ENCODE assay signal across 8 cellular contexts in the genomic region with DNA sequence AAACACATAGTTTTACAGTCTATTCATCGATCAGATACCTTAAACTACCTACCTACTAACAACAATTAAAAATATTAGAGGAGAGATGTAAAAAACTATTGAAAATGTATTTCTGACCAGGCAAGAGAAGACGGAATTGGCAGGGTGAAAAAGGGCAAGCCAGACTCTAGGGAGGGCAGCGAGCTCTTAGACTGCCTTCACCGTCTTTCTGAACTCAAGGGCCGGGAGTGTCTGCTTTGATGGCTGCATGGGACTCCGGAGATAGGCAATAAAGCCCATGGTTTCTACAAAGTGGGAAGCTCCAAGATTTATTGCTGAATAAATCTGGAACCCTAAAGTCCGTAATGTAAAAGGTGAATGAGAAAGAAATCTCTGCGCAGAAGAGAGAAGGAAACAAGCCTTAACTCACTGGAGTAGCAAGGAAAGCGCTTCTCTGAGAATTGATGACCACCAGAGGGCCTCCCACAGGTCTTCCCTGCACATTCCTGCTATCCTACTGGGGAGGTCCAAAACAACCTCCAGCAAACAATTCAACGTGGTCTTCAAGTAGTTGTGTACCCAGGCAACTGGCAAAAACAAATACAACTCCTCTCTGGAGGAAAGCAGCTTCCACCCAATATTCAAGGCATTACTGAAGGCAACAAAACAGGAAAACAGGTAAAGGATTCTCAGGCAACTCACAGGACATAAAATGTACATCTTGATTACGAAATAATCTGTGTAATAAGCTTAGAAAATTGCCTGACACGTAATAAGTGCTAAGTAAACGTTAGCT.
DNase-seq lines count a peak whose midpoint lies in the region; ATAC-seq, FAIRE-seq and TF ChIP-seq lines count a peak whose summit lies in the region.
"Had no signal": no experiment of that assay in that cellular context is flagged by ENCODE, and none has a peak within 500 bp of the region (broad histone marks: within the 10 kb centered on the region; RNA-seq: fewer than 3 reads in every experiment).

No MANE protein-coding gene starts in this region.

- TF ChIP-seq POLR2A in H54 (IDR thresholded peaks at IDR 0.05; ENCODE audit: low read depth, low read length) = no peak
- TF ChIP-seq POLR2A in H1 (IDR thresholded peaks at IDR 0.05; ENCODE audit: control extremely low read depth in 1 of 2, low read depth in 2 of 2, low read length in 2 of 2) = no peak

- H3K4me3 ChIP-seq in H1 (ENCODE audit: extremely low read depth in 1 of 4, insufficient read depth in 2 of 4, low read depth in 3 of 4, low read length in 4 of 4) = no peak overlapping the region

- no peaks in the 10 kb centered on the region for H3K79me2 ChIP-seq in H1 (ENCODE audit: control insufficient read depth in 1 of 2, insufficient read depth in 2 of 2, low read length in 2 of 2)
- H3K79me2 ChIP-seq: parathyroid adenoma had no signal

- no peak overlapping the region for H2BK5ac ChIP-seq in H1 (ENCODE audit: low read depth, low read length)

- no peak overlapping the region for H3K4ac ChIP-seq in H1 (replicated peaks; ENCODE audit: insufficient read length, low read depth, low read length)

- H3K4me1 ChIP-seq in H1 (replicated peaks in 1 of 4; ENCODE audit: control insufficient read depth in 3 of 4, insufficient read depth in 4 of 4, low read length in 3 of 4) = no peaks in the 10 kb centered on the region; a peak in 1 of 7 replicates
- H3K4me1 ChIP-seq: parathyroid adenoma had no signal

- CTCF ChIA-PET in H1 (lab: Charles Lee; ENCODE audit: partially characterized antibody) = interaction anchor here (0.6 to 1.6 kb wide), 23 partner anchors 9 to 618 kb away, joined by 3 to 8 read pairs (median 3); no protein-coding TSS in a partner anchor

- H2BK12ac ChIP-seq in H1 (ENCODE audit: low read depth, low read length) = no peak overlapping the region

- H2BK120ac ChIP-seq in H1 (replicated peaks; ENCODE audit: low read depth, low read length) = no peak overlapping the region

- POLR2A ChIA-PET in H1 (lab: Charles Lee; ENCODE audit: partially characterized antibody) = no interaction called here

- DNase-seq in H54 (ENCODE audit: insufficient read length, low spot score) = peak; percentile 47
- DNase-seq in NCI-H526 (lab: John Stamatoyannopoulos, UW) = peak; percentile 34 to 63
- peak; percentile 39 to 56 for DNase-seq in H1 (ENCODE audit: low read depth in 1 of 2, low spot score in 2 of 2)
- DNase-seq in pons (ENCODE audit: low spot score) = peak; percentile 11
- DNase-seq in T-helper 2 cell = no peak

- H4K91ac ChIP-seq in H1 (replicated peaks; ENCODE audit: insufficient read length, low read length) = no peak overlapping the region

- no peak overlapping the region for H4K5ac ChIP-seq in H1 (ENCODE audit: insufficient read length, low read depth, low read length)

- WGBS in H1 (ENCODE audit: extremely low coverage in 1 of 2, insufficient coverage in 1 of 2, insufficient read length in 1 of 2, insufficient replicate concordance in 2 of 2, low coverage in 1 of 2, low lambda C conversion rate in 2 of 2, missing lambda C conversion rate in 1 of 2), 2 experiments = 68% methylated on average over 13 of the region's 13 CpGs; no CpG with 5 or more reads in 1 of the 2 experiments

- H3K36me3 ChIP-seq in H1 (ENCODE audit: control insufficient read depth in 2 of 4, insufficient read depth in 4 of 4, low read length in 3 of 4) = no peaks in the 10 kb centered on the region

- no peak overlapping the region for H3K56ac ChIP-seq in H1 (replicated peaks; ENCODE audit: insufficient read length, low read depth, low read length)

- no peaks in the 10 kb centered on the region; a peak in 2 of 7 replicates for H3K27me3 ChIP-seq in H1 (replicated peaks in 1 of 4; ENCODE audit: control insufficient read depth in 3 of 4, extremely low read depth in 1 of 4, insufficient read depth in 3 of 4, low read length in 3 of 4)

- peak; percentile 75 for FAIRE-seq in H54 (lab: Jason Lieb, UNC)
- peak; percentile 91 for FAIRE-seq in H1 (lab: Jason Lieb, UNC)

- H3K18ac ChIP-seq in H1 (ENCODE audit: extremely low read depth, low read length) = no peak overlapping the region

- no peaks in the 10 kb centered on the region for H3K9me3 ChIP-seq in H1 (ENCODE audit: insufficient read depth in 2 of 2, low read depth in 1 of 2, low read length in 1 of 2)

- H3K4me2 ChIP-seq in H1 (ENCODE audit: insufficient read depth in 1 of 2, low read depth in 2 of 2, low read length in 2 of 2) = no peak overlapping the region

- TF ChIP-seq RAD21 in H1 (IDR thresholded peaks at IDR 0.05 in 1 of 2, conservative IDR thresholded peaks at IDR 0.05 in 1 of 2; ENCODE audit: low read depth in 2 of 2, low read length in 2 of 2) = peak; percentile 68 to 77

- no peak overlapping the region for H3K9ac ChIP-seq in H1 (replicated peaks in 1 of 4; ENCODE audit: extremely low read depth in 1 of 4, low read depth in 3 of 4, low read length in 3 of 4)
- H3K9ac ChIP-seq: parathyroid adenoma had no signal

- no peak for TF ChIP-seq EP300 in H1 (IDR thresholded peaks at IDR 0.05; ENCODE audit: borderline replicate concordance in 1 of 2, low read depth in 2 of 2, low read length in 2 of 2)

- H2BK20ac ChIP-seq in H1 (ENCODE audit: low read length) = no peak overlapping the region

- no peak overlapping the region for H3K14ac ChIP-seq in H1 (ENCODE audit: insufficient read length)

- H3K79me1 ChIP-seq in H1 (ENCODE audit: low read depth, low read length) = no peaks in the 10 kb centered on the region

- ATAC-seq in HG02678 (IDR thresholded peaks at IDR 0.05; ENCODE audit: unreplicated experiment) = no peak
- ATAC-seq in GM18520 (IDR thresholded peaks at IDR 0.05; ENCODE audit: unreplicated experiment) = no peak

- no peak overlapping the region for H2AK5ac ChIP-seq in H1 (ENCODE audit: low read depth, low read length)

- H2BK15ac ChIP-seq in H1 (ENCODE audit: low read length) = no peak overlapping the region

- H3K23me2 ChIP-seq in H1 (ENCODE audit: low read depth, low read length) = no peaks in the 10 kb centered on the region

- TF ChIP-seq CTCF in H1 (IDR thresholded peaks at IDR 0.05; ENCODE audit: control extremely low read depth in 1 of 3, insufficient read depth in 1 of 3, low read depth in 1 of 3, low read length in 3 of 3) = peak; percentile 53 to 83 (median 80)

- no peak overlapping the region; the same call in 1 of the 2 replicates for H3K27ac ChIP-seq in H1 (ENCODE audit: low read depth, low read length)
- H3K27ac ChIP-seq: parathyroid adenoma had no signal

- H2AFZ ChIP-seq in H1 (ENCODE audit: low read length) = no peak overlapping the region
- H2AFZ ChIP-seq: parathyroid adenoma had no signal

- no peaks in the 10 kb centered on the region for H4K20me1 ChIP-seq in H1 (replicated peaks in 1 of 2; ENCODE audit: control insufficient read depth in 1 of 2, insufficient read depth in 2 of 2, low read length in 2 of 2)

- H4K8ac ChIP-seq in H1 (ENCODE audit: extremely low read depth, insufficient read depth, low read length) = no peak overlapping the region

- H3K23ac ChIP-seq in H1 (ENCODE audit: insufficient read length) = no peak overlapping the region

TF ChIP-seq in H1, 55 proteins besides CTCF, POLR2A, EP300 and RAD21 (continues in another document):
- TF ChIP-seq SAP30 (IDR thresholded peaks at IDR 0.05; ENCODE audit: insufficient read depth, insufficient replicate concordance, low read length) (no peak), EGR1 (IDR thresholded peaks at IDR 0.05; ENCODE audit: borderline replicate concordance, low read depth, low read length) (0 out of 2 replicates have a peak, but pooled peaks have one; percentile 14), CEBPB (IDR thresholded peaks at IDR 0.05; ENCODE audit: low read depth, low read length) (peak; percentile 64), SP1 (IDR thresholded peaks at IDR 0.05; ENCODE audit: low read depth, low read length) (peak; percentile 40; the same call in 1 of the 2 replicates), KDM1A (IDR thresholded peaks at IDR 0.05; ENCODE audit: borderline replicate concordance, low read length) (no peak), YY1 (IDR thresholded peaks at IDR 0.05; ENCODE audit: low read depth, low read length) (no peak), FOSL1 (IDR thresholded peaks at IDR 0.05; ENCODE audit: insufficient read depth, low read depth, low read length) (no peak), PHF8 (conservative IDR thresholded peaks at IDR 0.05; ENCODE audit: low read depth, low read length) (no peak), RFX5 (IDR thresholded peaks at IDR 0.05; ENCODE audit: borderline replicate concordance, low read depth, low read length) (no peak), SUZ12 (IDR thresholded peaks at IDR 0.05; ENCODE audit: low read length) (no peak), EZH2 (IDR thresholded peaks at IDR 0.05; ENCODE audit: low read depth, low read length, severe bottlenecking) (no peak), NRF1 (IDR thresholded peaks at IDR 0.05; ENCODE audit: low read depth, low read length) (no peak), KDM4A (IDR thresholded peaks at IDR 0.05; ENCODE audit: low read depth, low read length, severe bottlenecking) (no peak), TEAD4 (IDR thresholded peaks at IDR 0.05; ENCODE audit: low read depth, low read length) (peak; percentile 94), TAF1 (IDR thresholded peaks at IDR 0.05; ENCODE audit: low read depth, low read length) (no peak), ASH2L (IDR thresholded peaks at IDR 0.05; ENCODE audit: low read length) (no peak), JUN (IDR thresholded peaks at IDR 0.05; ENCODE audit: low read depth, low read length) (no peak), GABPA (IDR thresholded peaks at IDR 0.05; ENCODE audit: borderline replicate concordance, insufficient read depth, low read length) (no peak), SP2 (IDR thresholded peaks at IDR 0.05; ENCODE audit: low read length) (no peak), GTF2F1 (IDR thresholded peaks at IDR 0.05; ENCODE audit: borderline replicate concordance, low read depth, low read length) (no peak)
- TF ChIP-seq, protein P1, sequence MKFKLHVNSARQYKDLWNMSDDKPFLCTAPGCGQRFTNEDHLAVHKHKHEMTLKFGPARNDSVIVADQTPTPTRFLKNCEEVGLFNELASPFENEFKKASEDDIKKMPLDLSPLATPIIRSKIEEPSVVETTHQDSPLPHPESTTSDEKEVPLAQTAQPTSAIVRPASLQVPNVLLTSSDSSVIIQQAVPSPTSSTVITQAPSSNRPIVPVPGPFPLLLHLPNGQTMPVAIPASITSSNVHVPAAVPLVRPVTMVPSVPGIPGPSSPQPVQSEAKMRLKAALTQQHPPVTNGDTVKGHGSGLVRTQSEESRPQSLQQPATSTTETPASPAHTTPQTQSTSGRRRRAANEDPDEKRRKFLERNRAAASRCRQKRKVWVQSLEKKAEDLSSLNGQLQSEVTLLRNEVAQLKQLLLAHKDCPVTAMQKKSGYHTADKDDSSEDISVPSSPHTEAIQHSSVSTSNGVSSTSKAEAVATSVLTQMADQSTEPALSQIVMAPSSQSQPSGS (IDR thresholded peaks at IDR 0.05; ENCODE audit: low read length) = no peak

Comparison
In these comparisons a context has a peak if more than half of its experiments do, and no peak if none do; other contexts are left out.
1. DNase-seq: peak in H54 (single experiment), NCI-H526 (2 of 2), H1 (2 of 2) and pons (single experiment); none in T-helper 2 cell (0 of 5).